16 cellular contexts compared by ENCODE assay signal in genomic region chr16:85167589-85168537, GRCh38. TPM values are rescaled to one million over a fixed set of nuclear protein-coding genes. Genes with fewer than 3 reads are reported as not detected.
A peak's percentile ranks its signal among the peaks of the same experiment; 100 is the strongest.
DNase-seq lines count a peak whose midpoint lies in the region; ATAC-seq, FAIRE-seq and TF ChIP-seq lines count a peak whose summit lies in the region.
"Had no signal": no experiment of that assay in that cellular context is flagged by ENCODE, and none has a peak within 500 bp of the region (broad histone marks: within the 10 kb centered on the region; RNA-seq: fewer than 3 reads in every experiment).

No MANE protein-coding gene starts in this region.

- intact Hi-C loops in body of pancreas (cut with DNase I) = no loop called here
- intact Hi-C loops in HepG2 (cut with micrococcal nuclease; ENCODE audit: unreplicated experiment) = loop anchor here (2.0 kb wide), 1 partner anchor 31 kb away; no protein-coding TSS in a partner anchor
- intact Hi-C loops in esophagus squamous epithelium (cut with DNase I) = no loop called here

- in situ Hi-C loops in HepG2 (cut with HindIII; ENCODE audit: extremely low pct_ligation_motif_present, low pct_unique_long_range_greater_than_20kb) = no loop called here

- TF ChIP-seq POLR2A in body of pancreas (IDR thresholded peaks at IDR 0.05) (no peak), HepG2 (IDR thresholded peaks at IDR 0.05; ENCODE audit: insufficient read depth in 1 of 2, low read depth in 2 of 2, low read length in 2 of 2) (no peak), H54 (IDR thresholded peaks at IDR 0.05; ENCODE audit: low read depth, low read length) (no peak), esophagus squamous epithelium (IDR thresholded peaks at IDR 0.05) (no peak)

- H3K4me3 ChIP-seq in body of pancreas (no peak overlapping the region), HepG2 (replicated peaks in 1 of 3; ENCODE audit: insufficient read depth in 1 of 3, low read depth in 2 of 3, low read length in 3 of 3) (peak overlapping the region; percentile 37 to 70 (median 58)), skeletal muscle tissue (ENCODE audit: low read length in 3 of 3) (no peak overlapping the region), esophagus squamous epithelium (no peak overlapping the region)

- peak overlapping the region; percentile 83 for H3K4me2 ChIP-seq in HepG2 (ENCODE audit: low read depth, low read length)

- POLR2A ChIA-PET in HepG2 (lab: Yijun Ruan, JAX) = interaction anchor here (0.9 to 3.3 kb wide), 5 partner anchors 8 to 53 kb away, joined by 3 to 47 read pairs (median 10); no protein-coding TSS in a partner anchor

- no peaks in the 10 kb centered on the region for H3K79me2 ChIP-seq in HepG2 (ENCODE audit: insufficient read depth, low read length)

- TF ChIP-seq RAD21 in HepG2 (CRISPR knock-in tag; IDR thresholded peaks at IDR 0.05) = no peak

- no peak overlapping the region for H2AFZ ChIP-seq in HepG2 (ENCODE audit: low read length)

- no peaks in the 10 kb centered on the region for H3K27me3 ChIP-seq in body of pancreas
- H3K27me3 ChIP-seq in HepG2 (ENCODE audit: control insufficient read depth in 1 of 2, insufficient read depth in 2 of 2, low read length in 2 of 2) = peaks cover 13 to 47% of the 10 kb centered on the region in 2 experiments
- H3K27me3 ChIP-seq in skeletal muscle tissue (ENCODE audit: control insufficient read depth in 3 of 3, insufficient read depth in 3 of 3, low read length in 3 of 3) = no peaks in the 10 kb centered on the region
- peaks cover 0 to 77% (median 5%) of the 10 kb centered on the region in 4 donors for H3K27me3 ChIP-seq in esophagus squamous epithelium
- H3K27me3 ChIP-seq: brain microvascular endothelial cell had no signal

- FAIRE-seq in HepG2 (lab: Jason Lieb, UNC) = peak; percentile 73
- no peak for FAIRE-seq in H54 (lab: Jason Lieb, UNC)
- FAIRE-seq: GM12892 had no signal

- CTCF ChIA-PET in HepG2 (lab: Yijun Ruan, JAX; ENCODE audit: low intra/inter-chr PET ratio, low total read pairs) = interaction anchor here (2.4 kb wide), 1 partner anchor 53 kb away, joined by 7 read pairs; no protein-coding TSS in a partner anchor

- H4K20me1 ChIP-seq in HepG2 (ENCODE audit: insufficient read depth, low read length) = peaks cover 20% of the 10 kb centered on the region; the same call in 1 of the 2 replicates

- no peak overlapping the region; the same call in 1 of the 2 replicates for H3K9ac ChIP-seq in HepG2 (ENCODE audit: insufficient read depth, low read depth, low read length)
- H3K9ac ChIP-seq in skeletal muscle tissue (ENCODE audit: low read depth in 1 of 3, low read length in 3 of 3) = peak overlapping the region in 2 of 3 donors; percentile 59 to 64

- TF ChIP-seq CTCF in body of pancreas (IDR thresholded peaks at IDR 0.05) (no peak), HepG2 (CRISPR knock-in tag; IDR thresholded peaks at IDR 0.05) (no peak; the same call in 1 of the 2 replicates), esophagus squamous epithelium (IDR thresholded peaks at IDR 0.05) (no peak)

- H3K27ac ChIP-seq in body of pancreas (peak overlapping the region in 3 of 4 donors; percentile 24 to 45 (median 32)), HepG2 (ENCODE audit: extremely low read length, insufficient read depth, low read length) (peak overlapping the region; percentile 63), skeletal muscle tissue (ENCODE audit: low read depth, low read length) (peak overlapping the region; percentile 65), esophagus squamous epithelium (peak overlapping the region in 1 of 4 donors; percentile 49)
- H3K27ac ChIP-seq: brain microvascular endothelial cell, epithelial cell of prostate, prostate gland had no signal

- DNase-seq in HT-29 (ENCODE audit: low spot score) (peak; percentile 32), body of pancreas (no peak), HepG2 (ENCODE audit: low spot score) (peak; percentile 72), mesenteric fat pad (ENCODE audit: low spot score) (no peak), H54 (ENCODE audit: insufficient read length, low spot score) (no peak), esophagus squamous epithelium (lab: John Stamatoyannopoulos, UW) (no peak)
- DNase-seq: activated T-cell treated with anti-CD3 and anti-CD28 coated beads, Interleukin-2, amount 50 U/mL, for 24 hours; brain microvascular endothelial cell; DMS153; NCI-H510A; SHP77 treated with DMSO at 0.1 percent for 48 hours had no signal

- H3K36me3 ChIP-seq in body of pancreas (replicated peaks in 1 of 2; ENCODE audit: insufficient read depth in 1 of 2, low read depth in 2 of 2) (no peaks in the 10 kb centered on the region), HepG2 (replicated peaks in 1 of 2; ENCODE audit: control insufficient read depth in 1 of 2, insufficient read depth in 2 of 2, low read length in 2 of 2) (no peaks in the 10 kb centered on the region), skeletal muscle tissue (ENCODE audit: control insufficient read depth in 3 of 3, insufficient read depth in 3 of 3, low read length in 3 of 3) (no peaks in the 10 kb centered on the region), esophagus squamous epithelium (no peaks in the 10 kb centered on the region)
- H3K36me3 ChIP-seq: brain microvascular endothelial cell, prostate gland had no signal

- H3K9me3 ChIP-seq in body of pancreas = no peaks in the 10 kb centered on the region
- no peaks in the 10 kb centered on the region for H3K9me3 ChIP-seq in HepG2 (ENCODE audit: low read length)
- no peaks in the 10 kb centered on the region for H3K9me3 ChIP-seq in skeletal muscle tissue (ENCODE audit: control insufficient read depth in 3 of 3, low read length in 3 of 3)
- no peaks in the 10 kb centered on the region for H3K9me3 ChIP-seq in esophagus squamous epithelium
- H3K9me3 ChIP-seq: prostate gland had no signal

- peak in 1 of 2 experiments; percentile 88; a peak in 2 of 4 replicates for TF ChIP-seq EP300 in HepG2 (IDR thresholded peaks at IDR 0.05; ENCODE audit: low read depth in 2 of 2, low read length in 2 of 2)
- peak; percentile 51 for TF ChIP-seq EP300 in HepG2 (CRISPR knock-in tag; IDR thresholded peaks at IDR 0.05; ENCODE audit: borderline replicate concordance)

- ATAC-seq in body of pancreas (no peak), HepG2 (peak; percentile 19), HG03442 (IDR thresholded peaks at IDR 0.05; ENCODE audit: unreplicated experiment) (no peak)

- peaks cover 56% of the 10 kb centered on the region for H3K4me1 ChIP-seq in body of pancreas
- H3K4me1 ChIP-seq in HepG2 (ENCODE audit: insufficient read depth, low read length) = peaks cover 80% of the 10 kb centered on the region
- peaks cover 53 to 78% (median 75%) of the 10 kb centered on the region in 3 donors for H3K4me1 ChIP-seq in skeletal muscle tissue (ENCODE audit: control insufficient read depth in 3 of 3, insufficient read depth in 3 of 3, low read length in 3 of 3)
- peaks cover 18 to 96% (median 26%) of the 10 kb centered on the region in 3 donors for H3K4me1 ChIP-seq in esophagus squamous epithelium
- H3K4me1 ChIP-seq: prostate gland had no signal

- BruUV-seq in HepG2 (replicated peaks; lab: Mats Ljungman, UMichigan) = no TSS peak

- 73% methylated on average over 18 to 22 of the region's 22 CpGs for WGBS in body of pancreas, 2 donors
- WGBS in HepG2 (ENCODE audit: low lambda C conversion rate) = 3% methylated on average over 17 of the region's 22 CpGs
- 76 to 82% methylated on average over 14 to 21 of the region's 22 CpGs for WGBS in esophagus squamous epithelium, 2 donors

TF ChIP-seq in HepG2, 621 proteins besides CTCF, POLR2A, EP300 and RAD21 (continues in another document):
- peak; percentile 88 for TF ChIP-seq SKIL (CRISPR knock-in tag; IDR thresholded peaks at IDR 0.05; ENCODE audit: borderline replicate concordance)

RNA-seq across cellular contexts. Expression of gene CIBAR2, which starts 55.6 kb away (rescaled TPM):
- total RNA-seq in HT-29 (2014; rRNA removed; shearing (Covaris generic)) = not detected in 2 replicates
- not detected for total RNA-seq in body of pancreas
- not detected in 2 replicates for total RNA-seq in HepG2 (2016; rRNA removed; fragmentation: Illumina TruSeq; extraction: Trizol)
- not detected in 2 replicates for total RNA-seq in HepG2 (2016; cell fraction: cytosol; rRNA removed; fragmentation: Illumina TruSeq; extraction: Trizol; ENCODE audit: low read depth)
- not detected in 2 replicates for total RNA-seq in HepG2 (2016; cell fraction: insoluble cytoplasmic fraction; rRNA removed; fragmentation: Illumina TruSeq; extraction: Trizol)
- not detected in 2 replicates for total RNA-seq in HepG2 (2016; cell fraction: membrane; rRNA removed; fragmentation: Illumina TruSeq; extraction: Trizol)
- not detected in 2 replicates for total RNA-seq in HepG2 (2016; cell fraction: nucleus; rRNA removed; fragmentation: Illumina TruSeq; extraction: Trizol)
- polyA plus RNA-seq in HepG2 (2011; rRNA removed) = not detected in 2 replicates
- polyA plus RNA-seq in HepG2 (2011; cell fraction: cytosol; rRNA removed) = not detected in 2 replicates
- not detected in 2 replicates for polyA plus RNA-seq in HepG2 (2011; cell fraction: nucleus; rRNA removed)
- not detected in 2 replicates for polyA plus RNA-seq in HepG2 (2012)
- not detected in 2 replicates for polyA plus RNA-seq in HepG2 (2016; cell fraction: cytosol; fragmentation: Illumina TruSeq; extraction: Trizol; ENCODE audit: low read depth)
- polyA plus RNA-seq in HepG2 (2016; cell fraction: insoluble cytoplasmic fraction; fragmentation: Illumina TruSeq; extraction: Trizol; ENCODE audit: low read depth) = not detected in 2 replicates
- not detected in 2 replicates for polyA plus RNA-seq in HepG2 (2016; cell fraction: membrane; fragmentation: Illumina TruSeq; extraction: Trizol; ENCODE audit: low read depth)
- not detected in 2 replicates for polyA plus RNA-seq in HepG2 (2016; cell fraction: nucleus; fragmentation: Illumina TruSeq; extraction: Trizol; ENCODE audit: insufficient read depth, low read depth)
- polyA minus RNA-seq in HepG2 (2011; rRNA and poly(A)+ RNA removed; ENCODE audit: low replicate concordance) = not detected in 2 replicates
- not detected in 2 replicates for polyA minus RNA-seq in HepG2 (2011; cell fraction: cytosol; rRNA and poly(A)+ RNA removed)
- polyA minus RNA-seq in HepG2 (2011; cell fraction: nucleus; rRNA and poly(A)+ RNA removed) = not detected in 2 replicates
- total RNA-seq in skeletal muscle tissue = not detected
- not detected for total RNA-seq in mesenteric fat pad
- total RNA-seq in esophagus squamous epithelium = not detected
- total RNA-seq: prostate gland had no signal

Comparison
In these comparisons a context has a peak if more than half of its experiments do, and no peak if none do; other contexts are left out.
1. DNase-seq: peak in HT-29 (single experiment) and HepG2 (single experiment); none in body of pancreas (0 of 4), mesenteric fat pad (single experiment), H54 (single experiment) and esophagus squamous epithelium (single experiment).
2. H3K4me3 ChIP-seq: peak in HepG2 (3 of 3); none in body of pancreas (0 of 2), skeletal muscle tissue (0 of 3) and esophagus squamous epithelium (0 of 4).